In genomic region chr17:29933379-29933778, GRCh38 we compare ENCODE assay signal across 1 cellular context.
TF ChIP-seq lines count a peak whose summit lies in the region.

No MANE protein-coding gene starts in this region.

TF ChIP-seq in HepG2, 621 proteins besides CTCF, POLR2A, EP300 and RAD21:
- TF ChIP-seq STAG1 (CRISPR knock-in tag; IDR thresholded peaks at IDR 0.05), result peak; percentile 47
- 0 out of 2 replicates have a peak, but pooled peaks have one; percentile 32 for TF ChIP-seq ZNF263 (CRISPR knock-in tag; IDR thresholded peaks at IDR 0.05)
- TF ChIP-seq SMC3 (IDR thresholded peaks at IDR 0.05; ENCODE audit: low read length), result peak; percentile 28; the same call in 1 of the 2 replicates
- peak; percentile 91 for TF ChIP-seq ZNF652 (CRISPR knock-in tag; IDR thresholded peaks at IDR 0.05; ENCODE audit: borderline replicate concordance, low read depth)
- no peak for TF ChIP-seq HOMEZ (CRISPR knock-in tag; IDR thresholded peaks at IDR 0.05; ENCODE audit: low read depth)
- no peak for TF ChIP-seq CHD2 (IDR thresholded peaks at IDR 0.05; ENCODE audit: low read depth, low read length)
